In genomic region chr10:112389147-112389822, GRCh38 we compare ENCODE assay signal across 8 cellular contexts. TPM values are rescaled to one million over a fixed set of nuclear protein-coding genes. Genes with fewer than 3 reads are reported as not detected.
DNase-seq lines count a peak whose midpoint lies in the region; ATAC-seq and TF ChIP-seq lines count a peak whose summit lies in the region.

No MANE protein-coding gene starts in this region.

- H3K27me3 Mint-ChIP-seq in MCF 10A (ENCODE audit: insufficient read depth, unreplicated experiment) (no peaks in the 10 kb centered on the region), endodermal cell (ENCODE audit: insufficient read depth) (no peaks in the 10 kb centered on the region)
- no peaks in the 10 kb centered on the region for H3K27me3 Mint-ChIP-seq in T-helper 1 cell treated with Interleukin-12 subunit alpha and Interleukin-12 subunit beta and Interleukin-4 antibody, amounts not matched to agents 30 μg/mL and 1 μg/mL, for 36 hours (ENCODE audit: low read depth)

- CTCF ChIA-PET in MCF 10A (lab: Yijun Ruan, JAX), result no interaction called here

- H3K36me3 Mint-ChIP-seq in MCF 10A (ENCODE audit: insufficient read depth, unreplicated experiment) (no peaks in the 10 kb centered on the region), endodermal cell (ENCODE audit: low read depth) (no peaks in the 10 kb centered on the region)
- H3K36me3 Mint-ChIP-seq in T-helper 1 cell treated with Interleukin-12 subunit alpha and Interleukin-12 subunit beta and Interleukin-4 antibody, amounts not matched to agents 30 μg/mL and 1 μg/mL, for 36 hours (ENCODE audit: low read depth), result peaks cover 20% of the 10 kb centered on the region

- TF ChIP-seq CTCF in MCF 10A (IDR thresholded peaks at IDR 0.05; ENCODE audit: unreplicated experiment) (no peak), breast epithelium (IDR thresholded peaks at IDR 0.05) (no peak), endodermal cell (conservative IDR thresholded peaks at IDR 0.05) (no peak), omental fat pad (IDR thresholded peaks at IDR 0.05) (no peak)

- H3K4me3 Mint-ChIP-seq in MCF 10A (ENCODE audit: unreplicated experiment) (no peak overlapping the region), endodermal cell (no peak overlapping the region)
- no peak overlapping the region for H3K4me3 Mint-ChIP-seq in T-helper 1 cell treated with Interleukin-12 subunit alpha and Interleukin-12 subunit beta and Interleukin-4 antibody, amounts not matched to agents 30 μg/mL and 1 μg/mL, for 36 hours

- POLR2A ChIA-PET in MCF 10A (lab: Yijun Ruan, JAX), result no interaction called here

- no peak overlapping the region for H3K9ac ChIP-seq in endodermal cell (ENCODE audit: extremely low read depth, low read length, poor library complexity, severe bottlenecking)

- H3K27me3 ChIP-seq in breast epithelium (no peaks in the 10 kb centered on the region), endodermal cell (ENCODE audit: control insufficient read depth, insufficient read depth, low read length, poor library complexity, severe bottlenecking) (no peaks in the 10 kb centered on the region)

- intact Hi-C loops in MCF 10A (cut with micrococcal nuclease), result no loop called here
- intact Hi-C loops in breast epithelium (cut with DNase I; ENCODE audit: low total_unique reads), result no loop called here

- H3K4me3 ChIP-seq in breast epithelium (no peak overlapping the region), endodermal cell (ENCODE audit: low read length) (no peak overlapping the region)

- no peaks in the 10 kb centered on the region for H3K9me3 ChIP-seq in breast epithelium
- no peaks in the 10 kb centered on the region for H3K9me3 ChIP-seq in endodermal cell (ENCODE audit: control insufficient read depth, low read length)

- BruUV-seq in MCF 10A (replicated peaks; lab: Mats Ljungman, UMichigan), result no TSS peak

- DNase-seq in MCF 10A (ENCODE audit: unreplicated experiment) (peak; percentile 28), breast epithelium (ENCODE audit: low spot score in 2 of 2) (no peak), endodermal cell (peak; percentile 73), omental fat pad (ENCODE audit: low spot score) (no peak), GOT3 (lab: John Stamatoyannopoulos, UW) (no peak), NCI-H2227 (lab: John Stamatoyannopoulos, UW; ENCODE audit: unreplicated experiment) (no peak)

- H3K27ac Mint-ChIP-seq in MCF 10A (ENCODE audit: low read depth, unreplicated experiment) (peak overlapping the region; percentile 7), endodermal cell (no peak overlapping the region)
- H3K27ac Mint-ChIP-seq in T-helper 1 cell treated with Interleukin-12 subunit alpha and Interleukin-12 subunit beta and Interleukin-4 antibody, amounts not matched to agents 30 μg/mL and 1 μg/mL, for 36 hours, result peak overlapping the region; percentile 78

- ATAC-seq in HG03097 (IDR thresholded peaks at IDR 0.05; ENCODE audit: low FRiP score, unreplicated experiment) (peak; percentile 82), omental fat pad (ENCODE audit: low FRiP score) (peak; percentile 72)

- H3K4me1 ChIP-seq in breast epithelium, result no peaks in the 10 kb centered on the region
- peaks cover 5% of the 10 kb centered on the region for H3K4me1 ChIP-seq in endodermal cell (ENCODE audit: control insufficient read depth, insufficient read depth, low read length)

- H3K27ac ChIP-seq in breast epithelium (peak overlapping the region in 1 of 2 donors; percentile 76), endodermal cell (ENCODE audit: low read depth, low read length) (no peak overlapping the region)

- no peaks in the 10 kb centered on the region for H3K36me3 ChIP-seq in breast epithelium
- H3K36me3 ChIP-seq in endodermal cell (ENCODE audit: control insufficient read depth, insufficient read depth, low read length), result no peaks in the 10 kb centered on the region

- no peak for TF ChIP-seq POLR2A in breast epithelium (IDR thresholded peaks at IDR 0.05)

- no peaks in the 10 kb centered on the region for H3K9me3 Mint-ChIP-seq in MCF 10A (ENCODE audit: unreplicated experiment)
- no peaks in the 10 kb centered on the region for H3K9me3 Mint-ChIP-seq in T-helper 1 cell treated with Interleukin-12 subunit alpha and Interleukin-12 subunit beta and Interleukin-4 antibody, amounts not matched to agents 30 μg/mL and 1 μg/mL, for 36 hours
- H3K9me3 Mint-ChIP-seq in endodermal cell, result no peaks in the 10 kb centered on the region

- 62 to 71% methylated on average over 4 to 8 of the region's 8 CpGs for WGBS in endodermal cell (ENCODE audit: insufficient coverage in 1 of 2, insufficient read length in 1 of 2), 2 experiments

- peaks cover 11% of the 10 kb centered on the region for H3K4me1 Mint-ChIP-seq in MCF 10A (ENCODE audit: insufficient read depth, unreplicated experiment)
- H3K4me1 Mint-ChIP-seq in T-helper 1 cell treated with Interleukin-12 subunit alpha and Interleukin-12 subunit beta and Interleukin-4 antibody, amounts not matched to agents 30 μg/mL and 1 μg/mL, for 36 hours (ENCODE audit: low read depth), result peaks cover 34% of the 10 kb centered on the region
- peaks cover 4% of the 10 kb centered on the region for H3K4me1 Mint-ChIP-seq in endodermal cell

RNA-seq across cellular contexts. Expression of gene ACSL5, which starts 15.4 kb away (rescaled TPM):
- 0.12 and 0.68 TPM in 2 replicates for total RNA-seq in MCF 10A (2022)
- 10 to 100 TPM; 13.3 to 31.8 (median 15.8) TPM for total RNA-seq in breast epithelium
- not detected for total RNA-seq in endodermal cell
- polyA plus RNA-seq in endodermal cell (2013, experiment 1 of 2), result not detected
- not detected for polyA plus RNA-seq in endodermal cell (2013, experiment 2 of 2)
- 10 to 100 TPM; 39.7 to 58.8 (median 48.4) TPM for total RNA-seq in omental fat pad

RNA-seq across cellular contexts. Expression of gene ZDHHC6, which starts 57.4 kb away (rescaled TPM):
- total RNA-seq in MCF 10A (2022), result 25.9 and 26.3 TPM in 2 replicates
- 10 to 100 TPM; 27.4 to 34.5 (median 32.1) TPM for total RNA-seq in breast epithelium
- 10 to 100 TPM; 30.4 to 35.7 TPM for total RNA-seq in endodermal cell
- 33.2 TPM for polyA plus RNA-seq in endodermal cell (2013, experiment 1 of 2)
- polyA plus RNA-seq in endodermal cell (2013, experiment 2 of 2), result 30.8 TPM
- 10 to 100 TPM; 21.9 to 35.9 (median 26.5) TPM for total RNA-seq in omental fat pad

RNA-seq across cellular contexts. Expression of gene VTI1A, which starts 57.7 kb away (rescaled TPM):
- total RNA-seq in MCF 10A (2022), result 44.4 and 58.1 TPM in 2 replicates
- 10 to 100 TPM; 53.7 to 65.6 (median 59.2) TPM for total RNA-seq in breast epithelium
- total RNA-seq in endodermal cell, result 10 to 100 TPM; 27.0 to 29.9 TPM
- 14.6 TPM for polyA plus RNA-seq in endodermal cell (2013, experiment 1 of 2)
- polyA plus RNA-seq in endodermal cell (2013, experiment 2 of 2), result 13.4 TPM
- 10 to 100 TPM; 43.5 to 80.4 (median 62.3) TPM for total RNA-seq in omental fat pad

Comparison
In these comparisons a context has a peak if more than half of its experiments do, and no peak if none do; other contexts are left out.
1. DNase-seq: peak in MCF 10A (single experiment) and endodermal cell (single experiment); none in breast epithelium (0 of 2), omental fat pad (single experiment), GOT3 (single experiment) and NCI-H2227 (single experiment).